1 cellular context compared by ENCODE assay signal in the genomic region with DNA sequence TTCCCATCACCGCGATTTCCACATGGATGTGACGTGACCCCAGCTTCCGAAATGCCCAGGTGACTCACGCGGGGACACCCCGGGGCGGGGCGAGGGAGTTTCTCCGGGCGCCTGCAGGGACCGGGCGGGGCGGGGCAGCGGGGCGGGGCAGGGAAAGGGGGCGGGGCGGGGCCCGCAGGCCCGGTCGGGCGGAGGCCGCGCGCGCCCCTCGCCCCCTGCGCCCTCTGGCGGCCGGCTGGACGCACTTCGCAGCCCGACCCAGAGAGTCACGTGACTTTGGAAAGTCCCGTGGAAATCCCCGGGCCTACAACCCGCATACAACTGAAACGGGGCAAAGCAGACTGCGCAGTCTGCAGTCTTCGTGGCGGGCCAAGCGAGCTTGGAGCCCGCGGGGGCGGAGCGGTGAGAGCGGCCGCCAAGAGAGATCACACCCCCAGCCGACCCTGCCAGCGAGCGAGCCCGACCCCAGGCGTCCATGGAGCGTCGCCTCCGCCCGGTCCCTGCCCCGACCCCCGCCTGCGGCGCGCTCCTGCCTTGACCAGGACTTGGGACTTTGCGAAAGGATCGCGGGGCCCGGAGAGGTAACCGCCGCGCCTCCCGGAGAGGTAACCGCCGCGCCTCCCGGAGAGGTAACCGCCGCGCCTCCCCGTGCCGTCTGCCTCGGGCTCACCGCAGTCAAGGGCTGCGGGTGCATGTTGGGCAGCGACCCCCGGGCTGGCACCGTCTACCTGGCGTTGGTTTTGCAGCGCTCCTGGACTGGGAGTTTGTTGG.
TF ChIP-seq lines count a peak whose summit lies in the region.

A gene (plus strand): TSS at position 346 of the 771 bp plus-strand sequence. CDS start 3,969 bp downstream, outside the sequence.

TF ChIP-seq in HCT116, 20 proteins besides CTCF, POLR2A, EP300 and RAD21:
- no peak for TF ChIP-seq EZH2 (IDR thresholded peaks at IDR 0.05)
- TF ChIP-seq, protein P1, sequence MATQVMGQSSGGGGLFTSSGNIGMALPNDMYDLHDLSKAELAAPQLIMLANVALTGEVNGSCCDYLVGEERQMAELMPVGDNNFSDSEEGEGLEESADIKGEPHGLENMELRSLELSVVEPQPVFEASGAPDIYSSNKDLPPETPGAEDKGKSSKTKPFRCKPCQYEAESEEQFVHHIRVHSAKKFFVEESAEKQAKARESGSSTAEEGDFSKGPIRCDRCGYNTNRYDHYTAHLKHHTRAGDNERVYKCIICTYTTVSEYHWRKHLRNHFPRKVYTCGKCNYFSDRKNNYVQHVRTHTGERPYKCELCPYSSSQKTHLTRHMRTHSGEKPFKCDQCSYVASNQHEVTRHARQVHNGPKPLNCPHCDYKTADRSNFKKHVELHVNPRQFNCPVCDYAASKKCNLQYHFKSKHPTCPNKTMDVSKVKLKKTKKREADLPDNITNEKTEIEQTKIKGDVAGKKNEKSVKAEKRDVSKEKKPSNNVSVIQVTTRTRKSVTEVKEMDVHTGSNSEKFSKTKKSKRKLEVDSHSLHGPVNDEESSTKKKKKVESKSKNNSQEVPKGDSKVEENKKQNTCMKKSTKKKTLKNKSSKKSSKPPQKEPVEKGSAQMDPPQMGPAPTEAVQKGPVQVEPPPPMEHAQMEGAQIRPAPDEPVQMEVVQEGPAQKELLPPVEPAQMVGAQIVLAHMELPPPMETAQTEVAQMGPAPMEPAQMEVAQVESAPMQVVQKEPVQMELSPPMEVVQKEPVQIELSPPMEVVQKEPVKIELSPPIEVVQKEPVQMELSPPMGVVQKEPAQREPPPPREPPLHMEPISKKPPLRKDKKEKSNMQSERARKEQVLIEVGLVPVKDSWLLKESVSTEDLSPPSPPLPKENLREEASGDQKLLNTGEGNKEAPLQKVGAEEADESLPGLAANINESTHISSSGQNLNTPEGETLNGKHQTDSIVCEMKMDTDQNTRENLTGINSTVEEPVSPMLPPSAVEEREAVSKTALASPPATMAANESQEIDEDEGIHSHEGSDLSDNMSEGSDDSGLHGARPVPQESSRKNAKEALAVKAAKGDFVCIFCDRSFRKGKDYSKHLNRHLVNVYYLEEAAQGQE (IDR thresholded peaks at IDR 0.05; ENCODE audit: low read depth) = no peak
- peak; percentile 67 for TF ChIP-seq FOSL1 (IDR thresholded peaks at IDR 0.05; ENCODE audit: low read depth)
- peak; percentile 64 for TF ChIP-seq ZFX (IDR thresholded peaks at IDR 0.05)
- TF ChIP-seq YY1 (IDR thresholded peaks at IDR 0.05; ENCODE audit: extremely low read depth, insufficient replicate concordance, low read depth, low read length) = no peak
- TF ChIP-seq, protein P2, sequence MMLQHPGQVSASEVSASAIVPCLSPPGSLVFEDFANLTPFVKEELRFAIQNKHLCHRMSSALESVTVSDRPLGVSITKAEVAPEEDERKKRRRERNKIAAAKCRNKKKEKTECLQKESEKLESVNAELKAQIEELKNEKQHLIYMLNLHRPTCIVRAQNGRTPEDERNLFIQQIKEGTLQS (IDR thresholded peaks at IDR 0.05) = no peak
- TF ChIP-seq, protein P3, sequence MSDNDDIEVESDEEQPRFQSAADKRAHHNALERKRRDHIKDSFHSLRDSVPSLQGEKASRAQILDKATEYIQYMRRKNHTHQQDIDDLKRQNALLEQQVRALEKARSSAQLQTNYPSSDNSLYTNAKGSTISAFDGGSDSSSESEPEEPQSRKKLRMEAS (IDR thresholded peaks at IDR 0.05) = peak; percentile 74
- no peak; the same call in 1 of the 2 replicates for TF ChIP-seq SRF (IDR thresholded peaks at IDR 0.05; ENCODE audit: low read depth)
- no peak for TF ChIP-seq EZH2phosphoT487 (IDR thresholded peaks at IDR 0.05; ENCODE audit: borderline replicate concordance)
- TF ChIP-seq SIN3A (IDR thresholded peaks at IDR 0.05; ENCODE audit: low read depth) = peak; percentile 63
- peak; percentile 75 for TF ChIP-seq POLR2AphosphoS5 (IDR thresholded peaks at IDR 0.05; ENCODE audit: low read depth, low read length)
- 0 out of 2 replicates have a peak, but pooled peaks have one; percentile 28 for TF ChIP-seq JUND (IDR thresholded peaks at IDR 0.05)
- no peak for TF ChIP-seq ZNF274 (IDR thresholded peaks at IDR 0.05; ENCODE audit: low read depth, low read length)
- no peak; the same call in 1 of the 2 replicates for TF ChIP-seq EGR1 (IDR thresholded peaks at IDR 0.05; ENCODE audit: low read depth)
- peak; percentile 33; the same call in 1 of the 2 replicates for TF ChIP-seq SP1 (IDR thresholded peaks at IDR 0.05; ENCODE audit: low read depth)
- TF ChIP-seq ELF1 (IDR thresholded peaks at IDR 0.05; ENCODE audit: borderline replicate concordance, low read depth) = no peak
- peak; percentile 58; the same call in 1 of the 2 replicates for TF ChIP-seq CEBPB (IDR thresholded peaks at IDR 0.05; ENCODE audit: low read depth)
- TF ChIP-seq, protein P4, sequence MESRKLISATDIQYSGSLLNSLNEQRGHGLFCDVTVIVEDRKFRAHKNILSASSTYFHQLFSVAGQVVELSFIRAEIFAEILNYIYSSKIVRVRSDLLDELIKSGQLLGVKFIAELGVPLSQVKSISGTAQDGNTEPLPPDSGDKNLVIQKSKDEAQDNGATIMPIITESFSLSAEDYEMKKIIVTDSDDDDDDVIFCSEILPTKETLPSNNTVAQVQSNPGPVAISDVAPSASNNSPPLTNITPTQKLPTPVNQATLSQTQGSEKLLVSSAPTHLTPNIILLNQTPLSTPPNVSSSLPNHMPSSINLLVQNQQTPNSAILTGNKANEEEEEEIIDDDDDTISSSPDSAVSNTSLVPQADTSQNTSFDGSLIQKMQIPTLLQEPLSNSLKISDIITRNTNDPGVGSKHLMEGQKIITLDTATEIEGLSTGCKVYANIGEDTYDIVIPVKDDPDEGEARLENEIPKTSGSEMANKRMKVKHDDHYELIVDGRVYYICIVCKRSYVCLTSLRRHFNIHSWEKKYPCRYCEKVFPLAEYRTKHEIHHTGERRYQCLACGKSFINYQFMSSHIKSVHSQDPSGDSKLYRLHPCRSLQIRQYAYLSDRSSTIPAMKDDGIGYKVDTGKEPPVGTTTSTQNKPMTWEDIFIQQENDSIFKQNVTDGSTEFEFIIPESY (IDR thresholded peaks at IDR 0.05; ENCODE audit: extremely low read depth, insufficient replicate concordance, low read length) = no peak
- TF ChIP-seq CBX3 (IDR thresholded peaks at IDR 0.05; ENCODE audit: low read depth) = peak; percentile 49; the same call in 1 of the 2 replicates
- no peak for TF ChIP-seq TCF7L2 (IDR thresholded peaks at IDR 0.05; ENCODE audit: borderline replicate concordance, extremely low read depth, insufficient read depth, insufficient read length)
